ENCODE assay signal across 27 cellular contexts in genomic region chr9:132761602-132762001, GRCh38.
"Had no signal": no experiment of that assay in that cellular context is flagged by ENCODE, and none has a peak within 500 bp of the region (broad histone marks: within the 10 kb centered on the region; RNA-seq: fewer than 3 reads in every experiment).

No MANE protein-coding gene starts in this region.

- H3K4me3 ChIP-seq: colonic mucosa, coronary artery, dorsolateral prefrontal cortex, esophagus muscularis mucosa, esophagus squamous epithelium, gastrocnemius medialis, gastroesophageal sphincter, heart left ventricle, heart right ventricle had no signal

- H3K27ac ChIP-seq: colonic mucosa, coronary artery, dorsolateral prefrontal cortex, epithelial cell of prostate, esophagus muscularis mucosa, esophagus squamous epithelium, foreskin keratinocyte, gastrocnemius medialis, gastroesophageal sphincter, heart left ventricle, heart right ventricle had no signal

- H3K27ac Mint-ChIP-seq: dendritic cell treated with granulocyte-macrophage colony-stimulating factor and Interleukin-4, amounts not matched to agents 40 ng/mL and 50 ng/mL, for 4 days; effector memory CD8-positive, alpha-beta T cell had no signal

- H3K4me1 ChIP-seq: colonic mucosa, esophagus muscularis mucosa, esophagus squamous epithelium, foreskin keratinocyte, gastrocnemius medialis, gastroesophageal sphincter, heart left ventricle, heart right ventricle had no signal

- H3K9me3 ChIP-seq: colonic mucosa, esophagus muscularis mucosa, esophagus squamous epithelium, gastrocnemius medialis, gastroesophageal sphincter, heart left ventricle had no signal

- H3K36me3 ChIP-seq: colonic mucosa, esophagus muscularis mucosa, esophagus squamous epithelium, gastrocnemius medialis, gastroesophageal sphincter, heart left ventricle, heart right ventricle had no signal

- H3K9me3 Mint-ChIP-seq: dendritic cell treated with granulocyte-macrophage colony-stimulating factor and Interleukin-4, amounts not matched to agents 40 ng/mL and 50 ng/mL, for 4 days; effector memory CD8-positive, alpha-beta T cell had no signal

- FAIRE-seq: colon, endometrium, endothelial cell of umbilical vein, frontal cortex had no signal

- ATAC-seq: effector memory CD8-positive, alpha-beta T cell; esophagus mucosa; foreskin keratinocyte; gastrocnemius medialis; gastroesophageal sphincter; heart left ventricle; heart right ventricle had no signal

- H3K4me3 Mint-ChIP-seq: dendritic cell treated with granulocyte-macrophage colony-stimulating factor and Interleukin-4, amounts not matched to agents 40 ng/mL and 50 ng/mL, for 4 days; effector memory CD8-positive, alpha-beta T cell had no signal

- H3K27me3 ChIP-seq: colonic mucosa, dorsolateral prefrontal cortex, esophagus muscularis mucosa, esophagus squamous epithelium had no signal

- DNase-seq: colonic mucosa; cortex of kidney; dermis blood vessel endothelial cell; dorsolateral prefrontal cortex; effector CD4-positive, alpha-beta T cell; effector CD8-positive, alpha-beta T cell; effector memory CD4-positive, alpha-beta T cell; effector memory CD8-positive, alpha-beta T cell; erythroblast; esophagus squamous epithelium; foreskin fibroblast; foreskin keratinocyte; foreskin melanocyte; gastrocnemius medialis; glutamatergic neuron; heart left ventricle; heart right ventricle had no signal
